In the genomic region with DNA sequence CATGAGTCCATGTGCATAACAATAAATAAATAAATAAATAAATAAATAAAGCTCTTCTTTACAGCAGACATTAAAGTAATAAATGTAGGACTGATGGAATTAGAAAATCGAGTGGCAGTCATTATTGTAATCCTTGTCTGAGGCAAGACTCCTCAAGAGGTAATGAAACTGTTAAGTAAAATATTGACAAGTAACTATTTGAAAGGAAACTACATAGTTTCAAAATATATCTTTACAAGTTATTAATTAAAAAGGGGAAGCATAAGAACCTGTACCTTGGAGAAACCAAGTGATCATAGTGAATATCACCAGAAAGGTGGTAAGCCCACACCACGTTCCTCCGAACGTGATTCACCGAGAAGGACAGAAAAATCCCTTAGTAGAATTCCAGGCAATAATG, we compare ENCODE assay signal across 21 cellular contexts.
DNase-seq lines count a peak whose midpoint lies in the region; ATAC-seq and TF ChIP-seq lines count a peak whose summit lies in the region.
"Had no signal": no experiment of that assay in that cellular context is flagged by ENCODE, and none has a peak within 500 bp of the region (broad histone marks: within the 10 kb centered on the region; RNA-seq: fewer than 3 reads in every experiment).

No MANE protein-coding gene starts in this region.

- peak; percentile 67 for ATAC-seq in GM18870 (IDR thresholded peaks at IDR 0.05; ENCODE audit: unreplicated experiment)
- peak; percentile 43 for ATAC-seq in GM21367 (IDR thresholded peaks at IDR 0.05; ENCODE audit: unreplicated experiment)
- ATAC-seq in HG02970 (IDR thresholded peaks at IDR 0.05; ENCODE audit: low FRiP score, unreplicated experiment) = peak; percentile 54
- peak; percentile 59 for ATAC-seq in HG03571 (IDR thresholded peaks at IDR 0.05; ENCODE audit: unreplicated experiment)
- no peak for ATAC-seq in GM21447 (IDR thresholded peaks at IDR 0.05; ENCODE audit: unreplicated experiment)
- ATAC-seq: GM23338, SK-N-SH treated with all-trans-retinoic acid at 6 μM for 48 hours had no signal

- H3K27me3 Mint-ChIP-seq in chondrocyte (ENCODE audit: low read depth) = no peaks in the 10 kb centered on the region
- H3K27me3 Mint-ChIP-seq: B cell; CD4-positive, alpha-beta T cell had no signal

- H3K9me3 Mint-ChIP-seq in chondrocyte (ENCODE audit: low read depth) = no peaks in the 10 kb centered on the region
- H3K9me3 Mint-ChIP-seq: GM23338 had no signal

- POLR2A ChIA-PET in GM10248 (lab: Yijun Ruan, JAX) = no interaction called here

- H3K4me3 Mint-ChIP-seq in chondrocyte (ENCODE audit: unreplicated experiment) = no peak overlapping the region
- H3K4me3 Mint-ChIP-seq: B cell; CD4-positive, alpha-beta T cell; GM23338; T-helper 1 cell treated with Interleukin-12 subunit alpha and Interleukin-12 subunit beta and Interleukin-4 antibody, amounts not matched to agents 30 μg/mL and 1 μg/mL, for 36 hours had no signal

- H3K27ac Mint-ChIP-seq in chondrocyte (ENCODE audit: unreplicated experiment) = no peak overlapping the region
- H3K27ac Mint-ChIP-seq: B cell; CD4-positive, alpha-beta T cell; GM23338; T-helper 1 cell treated with Interleukin-12 subunit alpha and Interleukin-12 subunit beta and Interleukin-4 antibody, amounts not matched to agents 30 μg/mL and 1 μg/mL, for 36 hours had no signal

- no peaks in the 10 kb centered on the region for H3K4me1 Mint-ChIP-seq in chondrocyte (ENCODE audit: low read depth)

- no peaks in the 10 kb centered on the region for H3K36me3 Mint-ChIP-seq in chondrocyte (ENCODE audit: low read depth)

- TF ChIP-seq CTCF in GM10248 (IDR thresholded peaks at IDR 0.05; ENCODE audit: control extremely low read depth, extremely low read depth, low read depth, missing control alignments) = no peak
- no peak for TF ChIP-seq CTCF in chondrocyte (IDR thresholded peaks at IDR 0.05)

- DNase-seq in GM10248 (ENCODE audit: extremely low spot score) (no peak), chondrocyte (ENCODE audit: low spot score) (no peak), mesenteric fat pad (ENCODE audit: low spot score) (no peak)
- DNase-seq: CD4-positive, alpha-beta T cell; DMS79 treated with DMSO at 0.1 percent for 48 hours; IMR-90; Kasumi-1; NCI-H1105 treated with DMSO at 0.1 percent for 48 hours; NCI-H187 treated with DMSO at 0.1 percent for 48 hours; NCI-H2171; NCI-H510A treated with DMSO at 0.1 percent for 48 hours; SHP77 had no signal

- CTCF ChIA-PET in GM10248 (lab: Yijun Ruan, JAX) = no interaction called here
